22 cellular contexts compared by ENCODE assay signal in the genomic region with DNA sequence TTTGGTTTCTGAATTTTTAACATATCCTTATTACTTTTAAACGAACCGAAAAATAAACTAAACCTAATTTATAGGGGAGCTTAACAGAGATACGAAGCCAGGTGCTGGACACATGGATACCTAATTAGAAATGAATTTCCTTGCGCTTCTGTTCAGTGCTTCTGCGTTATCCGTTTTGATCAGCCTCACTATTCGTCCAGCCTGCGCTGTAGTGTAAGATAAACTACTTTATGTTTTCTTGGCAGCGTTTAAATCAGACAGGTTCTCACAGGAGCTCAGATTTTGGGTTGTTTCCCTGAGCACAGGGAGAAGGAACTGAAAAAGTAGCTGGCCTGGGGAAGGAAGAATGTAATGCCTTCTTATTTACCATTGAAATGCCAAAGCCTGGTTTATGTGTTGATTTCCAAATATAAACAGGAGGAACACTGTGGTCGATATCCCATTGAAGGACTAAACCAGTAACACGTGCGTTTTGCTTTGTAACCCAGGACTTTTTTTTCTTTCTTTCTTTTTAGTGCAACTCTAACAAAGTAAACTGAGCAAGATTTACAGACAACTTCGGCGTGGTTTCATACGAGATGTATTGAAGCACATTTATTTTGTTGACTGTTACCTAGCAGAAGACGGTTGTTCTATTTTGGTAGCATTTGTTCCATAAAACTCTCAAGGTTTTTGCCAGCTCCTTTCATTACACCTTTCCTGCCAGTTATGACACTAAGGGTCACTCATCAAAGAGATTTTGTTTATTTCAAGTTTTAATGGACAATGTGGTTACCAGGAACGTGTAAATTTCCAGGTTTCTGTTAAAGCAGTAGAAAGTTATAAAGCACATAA.
A peak's percentile ranks its signal among the peaks of the same experiment; 100 is the strongest.
DNase-seq lines count a peak whose midpoint lies in the region; ATAC-seq, FAIRE-seq and TF ChIP-seq lines count a peak whose summit lies in the region.
"Had no signal": no experiment of that assay in that cellular context is flagged by ENCODE, and none has a peak within 500 bp of the region (broad histone marks: within the 10 kb centered on the region; RNA-seq: fewer than 3 reads in every experiment).

No MANE protein-coding gene starts in this region.

- H3K4me3 ChIP-seq in astrocyte (ENCODE audit: insufficient read depth, low read depth, low read length) (peak overlapping the region; percentile 34), hepatocyte (peak overlapping the region; percentile 6)
- H3K4me3 ChIP-seq: stomach, vagina had no signal

- H3K4me1 Mint-ChIP-seq in H9, result peaks cover 16 to 20% of the 10 kb centered on the region in 2 experiments
- peaks cover 8% of the 10 kb centered on the region for H3K4me1 Mint-ChIP-seq in astrocyte (ENCODE audit: low read depth, unreplicated experiment)
- H3K4me1 Mint-ChIP-seq in progenitor cell of endocrine pancreas (ENCODE audit: low read depth), result peaks cover 10% of the 10 kb centered on the region
- peaks cover 3% of the 10 kb centered on the region for H3K4me1 Mint-ChIP-seq in activated naive CD4-positive, alpha-beta T cell treated with anti-CD3 and anti-CD28 coated beads for 36 hours (ENCODE audit: low read depth)
- H3K4me1 Mint-ChIP-seq: activated T-helper 17 cell treated with anti-CD3 and anti-CD28 coated beads, Interleukin-2, amount 50 U/mL, for 72 hours had no signal

- H3K9me3 Mint-ChIP-seq in H9 (no peaks in the 10 kb centered on the region; a peak in 1 of 5 replicates), astrocyte (ENCODE audit: unreplicated experiment) (no peaks in the 10 kb centered on the region), progenitor cell of endocrine pancreas (ENCODE audit: low read depth) (no peaks in the 10 kb centered on the region)
- no peaks in the 10 kb centered on the region for H3K9me3 Mint-ChIP-seq in activated naive CD4-positive, alpha-beta T cell treated with anti-CD3 and anti-CD28 coated beads for 36 hours
- H3K9me3 Mint-ChIP-seq: activated T-helper 17 cell treated with anti-CD3 and anti-CD28 coated beads, Interleukin-2, amount 50 U/mL, for 72 hours; CD8-positive, alpha-beta T cell had no signal

- H3K4me2 ChIP-seq in H9 (ENCODE audit: insufficient read depth, insufficient read length, low read length), result peak overlapping the region; percentile 6
- peak overlapping the region; percentile 85 for H3K4me2 ChIP-seq in astrocyte (ENCODE audit: low read length)
- peak overlapping the region; percentile 72 for H3K4me2 ChIP-seq in hepatocyte

- H4K5ac ChIP-seq in H9 (ENCODE audit: insufficient read length, low read depth, low read length), result no peak overlapping the region

- H3K9me3 ChIP-seq in H9 (ENCODE audit: control insufficient read depth, low read depth, low read length), result no peaks in the 10 kb centered on the region
- no peaks in the 10 kb centered on the region for H3K9me3 ChIP-seq in astrocyte (ENCODE audit: insufficient read depth, low read depth, low read length)
- H3K9me3 ChIP-seq in hepatocyte (ENCODE audit: low read depth), result no peaks in the 10 kb centered on the region
- H3K9me3 ChIP-seq: stomach, vagina had no signal

- no peak for DNase-seq in H9
- no peak for DNase-seq in astrocyte (ENCODE audit: low read depth)
- no peak for DNase-seq in hepatocyte (ENCODE audit: low spot score)
- DNase-seq in progenitor cell of endocrine pancreas (ENCODE audit: low spot score, unreplicated experiment), result no peak
- DNase-seq in head of caudate nucleus, result no peak
- no peak for DNase-seq in activated naive CD4-positive, alpha-beta T cell treated with anti-CD3 and anti-CD28 coated beads for 36 hours
- DNase-seq: activated CD4-positive, CD25-positive, alpha-beta regulatory T cell; CD8-positive, alpha-beta T cell; central memory CD4-positive, alpha-beta T cell; DND-41; effector CD8-positive, alpha-beta T cell; hippocampal formation; KBM-7; NCI-H1048; NCI-H524 treated with DMSO at 0.1 percent for 48 hours; occipital lobe; stomach; T-helper 17 cell had no signal

- H3K18ac ChIP-seq in H9 (ENCODE audit: insufficient read length, low read depth, low read length), result no peak overlapping the region

- H3K36me3 Mint-ChIP-seq in H9 (ENCODE audit: insufficient read depth in 1 of 3, low read depth in 3 of 3) (no peaks in the 10 kb centered on the region), astrocyte (ENCODE audit: low read depth, unreplicated experiment) (no peaks in the 10 kb centered on the region), progenitor cell of endocrine pancreas (ENCODE audit: insufficient read depth) (no peaks in the 10 kb centered on the region)
- H3K36me3 Mint-ChIP-seq in activated naive CD4-positive, alpha-beta T cell treated with anti-CD3 and anti-CD28 coated beads for 36 hours (ENCODE audit: low read depth), result no peaks in the 10 kb centered on the region
- H3K36me3 Mint-ChIP-seq: CD8-positive, alpha-beta T cell had no signal

- no peak overlapping the region for H3K4me3 Mint-ChIP-seq in H9
- no peak overlapping the region for H3K4me3 Mint-ChIP-seq in astrocyte (ENCODE audit: unreplicated experiment)
- peak overlapping the region; percentile 64 for H3K4me3 Mint-ChIP-seq in progenitor cell of endocrine pancreas (ENCODE audit: low read depth)
- no peak overlapping the region for H3K4me3 Mint-ChIP-seq in activated naive CD4-positive, alpha-beta T cell treated with anti-CD3 and anti-CD28 coated beads for 36 hours
- H3K4me3 Mint-ChIP-seq: activated T-helper 17 cell treated with anti-CD3 and anti-CD28 coated beads, Interleukin-2, amount 50 U/mL, for 72 hours; CD8-positive, alpha-beta T cell had no signal

- H3K9ac ChIP-seq in H9 (ENCODE audit: extremely low read depth, insufficient read length, low read length), result no peak overlapping the region
- H3K9ac ChIP-seq in astrocyte (ENCODE audit: low read length), result peak overlapping the region; percentile 52

- H2BK5ac ChIP-seq in H9 (ENCODE audit: insufficient read length, low read length), result no peak overlapping the region

- H3K79me1 ChIP-seq in H9 (ENCODE audit: insufficient read depth, low read depth, low read length, poor library complexity, severe bottlenecking), result no peaks in the 10 kb centered on the region

- H4K20me1 ChIP-seq in H9 (ENCODE audit: control insufficient read depth, insufficient read depth, insufficient read length), result no peaks in the 10 kb centered on the region
- no peaks in the 10 kb centered on the region for H4K20me1 ChIP-seq in astrocyte (ENCODE audit: insufficient read depth, low read length)
- no peaks in the 10 kb centered on the region for H4K20me1 ChIP-seq in hepatocyte (ENCODE audit: insufficient read depth, poor library complexity, severe bottlenecking)

- H3T11ph ChIP-seq in H9 (ENCODE audit: low read length), result no peak overlapping the region

- H4K8ac ChIP-seq in H9 (replicated peaks; ENCODE audit: insufficient read length, low read depth, low read length), result no peak overlapping the region

- H2BK12ac ChIP-seq in H9 (ENCODE audit: insufficient read length, low read depth, low read length), result no peak overlapping the region

- H3K36me3 ChIP-seq in astrocyte (ENCODE audit: insufficient read depth, low read length), result no peaks in the 10 kb centered on the region
- H3K36me3 ChIP-seq in hepatocyte (replicated peaks; ENCODE audit: insufficient read depth, low read depth), result no peaks in the 10 kb centered on the region
- H3K36me3 ChIP-seq: stomach, vagina had no signal

- H2AK5ac ChIP-seq in H9 (ENCODE audit: insufficient read length, low read length), result no peak overlapping the region

- H2BK120ac ChIP-seq in H9 (ENCODE audit: low read depth, low read length, poor library complexity, severe bottlenecking), result no peak overlapping the region

- no peaks in the 10 kb centered on the region for H3K23me2 ChIP-seq in H9 (ENCODE audit: insufficient read length, low read depth, low read length, poor library complexity, severe bottlenecking)

- TF ChIP-seq CTCF in H9 (conservative IDR thresholded peaks at IDR 0.05) (no peak), astrocyte (IDR thresholded peaks at IDR 0.05; ENCODE audit: insufficient read depth, low read depth, low read length) (no peak), hepatocyte (IDR thresholded peaks at IDR 0.05; ENCODE audit: poor library complexity) (no peak), progenitor cell of endocrine pancreas (IDR thresholded peaks at IDR 0.05; ENCODE audit: unreplicated experiment) (no peak)

- no peak overlapping the region for H3K23ac ChIP-seq in H9 (ENCODE audit: insufficient read length, low read depth, low read length)

- H3K56ac ChIP-seq in H9 (ENCODE audit: insufficient read length, low read depth, low read length), result no peak overlapping the region

- 0 out of 2 replicates have a peak, but pooled peaks cover 2% of the 10 kb centered on the region for H3K4me1 ChIP-seq in H9 (ENCODE audit: insufficient read depth, low read length)
- peaks cover 7% of the 10 kb centered on the region for H3K4me1 ChIP-seq in astrocyte (ENCODE audit: insufficient read depth, low read length)
- H3K4me1 ChIP-seq in hepatocyte (ENCODE audit: insufficient read depth), result no peaks in the 10 kb centered on the region
- H3K4me1 ChIP-seq: vagina had no signal

- CTCF ChIA-PET in activated naive CD4-positive, alpha-beta T cell treated with anti-CD3 and anti-CD28 coated beads for 36 hours (lab: Charles Lee), result interaction anchor here (1.0 kb wide), 1 partner anchor 440 kb away, joined by 3 read pairs; no protein-coding TSS in a partner anchor

- no peak overlapping the region for H3K14ac ChIP-seq in H9 (ENCODE audit: insufficient read depth, low read length)

- H2BK20ac ChIP-seq in H9 (ENCODE audit: low read depth, low read length, poor library complexity, severe bottlenecking), result no peak overlapping the region

- H3K27ac Mint-ChIP-seq in H9 (no peak overlapping the region), astrocyte (ENCODE audit: unreplicated experiment) (no peak overlapping the region), progenitor cell of endocrine pancreas (no peak overlapping the region)
- no peak overlapping the region for H3K27ac Mint-ChIP-seq in activated naive CD4-positive, alpha-beta T cell treated with anti-CD3 and anti-CD28 coated beads for 36 hours
- H3K27ac Mint-ChIP-seq: activated T-helper 17 cell treated with anti-CD3 and anti-CD28 coated beads, Interleukin-2, amount 50 U/mL, for 72 hours; CD8-positive, alpha-beta T cell; T-helper 17 cell had no signal

- no peaks in the 10 kb centered on the region for H3K27me3 ChIP-seq in H9 (ENCODE audit: insufficient read depth, low read length)
- no peaks in the 10 kb centered on the region for H3K27me3 ChIP-seq in astrocyte (ENCODE audit: insufficient read depth, low read length)
- peaks cover 5% of the 10 kb centered on the region for H3K27me3 ChIP-seq in hepatocyte
- H3K27me3 ChIP-seq: vagina had no signal

- no peak overlapping the region for H3K4ac ChIP-seq in H9 (ENCODE audit: low read depth, low read length)

- WGBS in H9 (ENCODE audit: extremely low coverage, insufficient read length, low lambda C conversion rate), result no CpG with 5 or more reads among the region's 17 CpGs
- 40% methylated on average over 17 of the region's 17 CpGs for WGBS in hepatocyte (ENCODE audit: low lambda C conversion rate, missing lambda C conversion rate)

- intact Hi-C loops in head of caudate nucleus (cut with DNase I), result no loop called here
- intact Hi-C loops in activated naive CD4-positive, alpha-beta T cell treated with anti-CD3 and anti-CD28 coated beads for 36 hours (cut with micrococcal nuclease), result no loop called here

- H3K27me3 Mint-ChIP-seq in H9 (ENCODE audit: low read depth) (no peaks in the 10 kb centered on the region; the same call in 1 of the 2 replicates), astrocyte (ENCODE audit: low read depth, unreplicated experiment) (peaks cover 2% of the 10 kb centered on the region), progenitor cell of endocrine pancreas (peaks cover 23% of the 10 kb centered on the region)
- peaks cover 44% of the 10 kb centered on the region for H3K27me3 Mint-ChIP-seq in activated naive CD4-positive, alpha-beta T cell treated with anti-CD3 and anti-CD28 coated beads for 36 hours (ENCODE audit: low read depth)

- no peak overlapping the region for H3K27ac ChIP-seq in H9 (ENCODE audit: insufficient read length, low read depth, low read length)
- H3K27ac ChIP-seq in astrocyte (ENCODE audit: low read depth, low read length), result no peak overlapping the region
- H3K27ac ChIP-seq in hepatocyte, result no peak overlapping the region
- H3K27ac ChIP-seq: stomach, vagina had no signal

- H2AFZ ChIP-seq in H9 (ENCODE audit: low read length), result no peak overlapping the region
- peak overlapping the region; percentile 82 for H2AFZ ChIP-seq in astrocyte (ENCODE audit: low read depth, low read length)
- peak overlapping the region; percentile 41 for H2AFZ ChIP-seq in hepatocyte

- no peak overlapping the region for H2BK15ac ChIP-seq in H9 (ENCODE audit: low read depth, low read length)

- no peak for ATAC-seq in GM21529 (IDR thresholded peaks at IDR 0.05; ENCODE audit: unreplicated experiment)
- no peak for ATAC-seq in GM21390 (IDR thresholded peaks at IDR 0.05; ENCODE audit: unreplicated experiment)
- ATAC-seq: activated T-helper 17 cell treated with anti-CD3 and anti-CD28 coated beads, Interleukin-2, amount 50 U/mL, for 72 hours; CD8-positive, alpha-beta T cell; T-helper 17 cell had no signal

- H3K9me2 ChIP-seq in hepatocyte (replicated peaks; ENCODE audit: insufficient read depth), result no peaks in the 10 kb centered on the region

- H3K79me2 ChIP-seq in H9 (ENCODE audit: insufficient read depth, low read length) (no peaks in the 10 kb centered on the region), astrocyte (ENCODE audit: insufficient read depth, low read length) (no peaks in the 10 kb centered on the region), hepatocyte (no peaks in the 10 kb centered on the region)

- FAIRE-seq in astrocyte (lab: Jason Lieb, UNC), result no peak

- no peak overlapping the region for H4K91ac ChIP-seq in H9 (ENCODE audit: insufficient read length, low read depth, low read length)

Comparison
In these comparisons a context has a peak if more than half of its experiments do, and no peak if none do; other contexts are left out.
1. H3K4me2 ChIP-seq: peak in every context shown above with its lines; median percentile 85 in astrocyte; 72 in hepatocyte; 6 in H9.